In genomic region chr17:16353702-16354174, GRCh38 we compare ENCODE assay signal across 8 cellular contexts. TPM values are rescaled to one million over a fixed set of nuclear protein-coding genes. Genes with fewer than 3 reads are reported as not detected.
DNase-seq lines count a peak whose midpoint lies in the region; ATAC-seq and TF ChIP-seq lines count a peak whose summit lies in the region.

No MANE protein-coding gene starts in this region.

- WGBS in esophagus muscularis mucosa: 60% methylated on average over 22 of the region's 25 CpGs
- WGBS in trophoblast cell (ENCODE audit: extremely low coverage, insufficient coverage, insufficient read length): no CpG with 5 or more reads among the region's 25 CpGs

- peak overlapping the region; percentile 66 for H3K27ac ChIP-seq in DND-41 (ENCODE audit: low read length)
- H3K27ac ChIP-seq in OCI-LY7 (ENCODE audit: low read depth, low read length, poor library complexity, severe bottlenecking): peak overlapping the region; percentile 47
- H3K27ac ChIP-seq in esophagus muscularis mucosa (replicated peaks in 1 of 4): peak overlapping the region in 2 of 4 donors; percentile 37 to 61
- no peak overlapping the region for H3K27ac ChIP-seq in trophoblast cell (ENCODE audit: low read depth, low read length)

- H3K4ac ChIP-seq in trophoblast cell (ENCODE audit: low read depth, low read length): no peak overlapping the region

- CTCF ChIA-PET in OCI-LY7 (lab: Charles Lee; ENCODE audit: unreplicated experiment): no interaction called here

- POLR2A ChIA-PET in OCI-LY7 (lab: Charles Lee): no interaction called here

- no peaks in the 10 kb centered on the region for H3K9me2 ChIP-seq in OCI-LY7 (ENCODE audit: insufficient read depth, low read length)

- no peak; the same call in 2 of the 3 replicates for ATAC-seq in DND-41 (ENCODE audit: insufficient read depth, low read depth)
- no peak for ATAC-seq in HG03442 (IDR thresholded peaks at IDR 0.05; ENCODE audit: unreplicated experiment)

- H4K8ac ChIP-seq in trophoblast cell (ENCODE audit: low read depth, low read length): peak overlapping the region; percentile 69

- H4K91ac ChIP-seq in trophoblast cell (ENCODE audit: low read depth, low read length): no peak overlapping the region

- no peak overlapping the region for H3K23ac ChIP-seq in trophoblast cell (ENCODE audit: low read length)

- no peak overlapping the region for H3K18ac ChIP-seq in trophoblast cell (ENCODE audit: low read length)

- H3K27me3 ChIP-seq in DND-41 (ENCODE audit: insufficient read depth, low read length, poor library complexity): no peaks in the 10 kb centered on the region
- no peaks in the 10 kb centered on the region for H3K27me3 ChIP-seq in esophagus muscularis mucosa
- peaks cover 13% of the 10 kb centered on the region for H3K27me3 ChIP-seq in trophoblast cell (ENCODE audit: insufficient read depth, low read length)

- peaks cover 4% of the 10 kb centered on the region for H3K79me1 ChIP-seq in trophoblast cell (ENCODE audit: low read length)

- H3K4me2 ChIP-seq in DND-41 (ENCODE audit: insufficient read depth, low read length): peak overlapping the region; percentile 91
- H3K4me2 ChIP-seq in OCI-LY7 (ENCODE audit: low read length): peak overlapping the region; percentile 73
- H3K4me2 ChIP-seq in trophoblast cell (ENCODE audit: low read length): peak overlapping the region; percentile 86

- TF ChIP-seq CTCF in DND-41 (IDR thresholded peaks at IDR 0.05; ENCODE audit: borderline replicate concordance, extremely low read depth, low read length, poor library complexity, severe bottlenecking) (no peak), OCI-LY7 (conservative IDR thresholded peaks at IDR 0.05; ENCODE audit: low read length) (0 out of 2 replicates have a peak, but pooled peaks have one; percentile 8), esophagus muscularis mucosa (IDR thresholded peaks at IDR 0.05) (no peak)

- no peaks in the 10 kb centered on the region for H3K9me3 ChIP-seq in DND-41 (ENCODE audit: insufficient read depth, low read length, severe bottlenecking)
- no peaks in the 10 kb centered on the region for H3K9me3 ChIP-seq in OCI-LY7 (ENCODE audit: low read length)
- no peaks in the 10 kb centered on the region for H3K9me3 ChIP-seq in esophagus muscularis mucosa
- H3K9me3 ChIP-seq in trophoblast cell (ENCODE audit: insufficient read depth, low read depth, low read length): no peaks in the 10 kb centered on the region

- DNase-seq in DND-41 (no peak), OCI-LY7 (ENCODE audit: low spot score) (no peak), esophagus muscularis mucosa (ENCODE audit: extremely low spot score) (no peak), trophoblast cell (no peak), D341Med (ENCODE audit: low spot score) (no peak), NCI-H1694 treated with DMSO at 0.1 percent for 48 hours (lab: John Stamatoyannopoulos, UW) (no peak), NCI-H2171 treated with DMSO at 0.1 percent for 48 hours (lab: John Stamatoyannopoulos, UW) (no peak)

- intact Hi-C loops in OCI-LY7 (cut with micrococcal nuclease; ENCODE audit: unreplicated experiment) (loop anchor here (2.0 to 5.0 kb wide), 3 partner anchors 27 to 136 kb away; partner anchors contain the start of genes NCOR1, PIGL and UBB), esophagus muscularis mucosa (cut with DNase I) (loop anchor here (5.0 to 10.0 kb wide), 2 partner anchors 66 to 139 kb away; partner anchors contain the start of genes NCOR1 and PIGL)

- no peak overlapping the region for H2BK5ac ChIP-seq in trophoblast cell (ENCODE audit: low read depth, low read length, poor library complexity)

- peaks cover 17% of the 10 kb centered on the region for H3K36me3 ChIP-seq in DND-41 (ENCODE audit: insufficient read depth, low read length)
- H3K36me3 ChIP-seq in OCI-LY7 (ENCODE audit: insufficient read depth, low read length): peaks cover 13% of the 10 kb centered on the region
- peaks cover 0 to 10% (median 5%) of the 10 kb centered on the region in 4 donors for H3K36me3 ChIP-seq in esophagus muscularis mucosa
- peaks cover 2 to 4% of the 10 kb centered on the region in 2 experiments for H3K36me3 ChIP-seq in trophoblast cell (ENCODE audit: control insufficient read depth in 1 of 2, insufficient read depth in 2 of 2, low read length in 2 of 2)

- peaks cover 32% of the 10 kb centered on the region for H3K4me1 ChIP-seq in DND-41 (ENCODE audit: insufficient read depth, low read length)
- peaks cover 35% of the 10 kb centered on the region for H3K4me1 ChIP-seq in OCI-LY7 (ENCODE audit: insufficient read depth, low read length, poor library complexity, severe bottlenecking)
- peaks cover 9 to 24% (median 20%) of the 10 kb centered on the region in 4 donors for H3K4me1 ChIP-seq in esophagus muscularis mucosa
- H3K4me1 ChIP-seq in trophoblast cell (ENCODE audit: control insufficient read depth in 1 of 2, insufficient read depth in 2 of 2, low read length in 2 of 2): peaks cover 3 to 6% of the 10 kb centered on the region in 2 experiments

- no peak overlapping the region for H2AK5ac ChIP-seq in trophoblast cell (ENCODE audit: low read length)

- peaks cover 5% of the 10 kb centered on the region; the same call in 1 of the 2 replicates for H4K20me1 ChIP-seq in DND-41 (ENCODE audit: insufficient read depth, low read length)
- peaks cover 5% of the 10 kb centered on the region; the same call in 1 of the 2 replicates for H4K20me1 ChIP-seq in OCI-LY7 (ENCODE audit: insufficient read depth, low read length)

- no peak overlapping the region for H2BK12ac ChIP-seq in trophoblast cell (ENCODE audit: low read length)

- no peak overlapping the region for H2BK120ac ChIP-seq in trophoblast cell (ENCODE audit: insufficient read depth, low read length, poor library complexity)

- H3K79me2 ChIP-seq in DND-41 (ENCODE audit: insufficient read depth, low read length) (peaks cover 41% of the 10 kb centered on the region), OCI-LY7 (ENCODE audit: insufficient read depth, low read depth, low read length) (peaks cover 32% of the 10 kb centered on the region), trophoblast cell (ENCODE audit: control insufficient read depth, insufficient read depth, low read length, poor library complexity) (no peaks in the 10 kb centered on the region)

- no peak for TF ChIP-seq EP300 in esophagus muscularis mucosa (IDR thresholded peaks at IDR 0.05)

- H2AFZ ChIP-seq in DND-41 (ENCODE audit: low read depth, low read length) (peak overlapping the region; percentile 86), OCI-LY7 (ENCODE audit: low read length) (peak overlapping the region; percentile 96), trophoblast cell (ENCODE audit: insufficient read depth, low read length, poor library complexity) (peak overlapping the region; percentile 69)

- no peak overlapping the region for H3K14ac ChIP-seq in trophoblast cell (ENCODE audit: low read length)

- no peak overlapping the region for H4K12ac ChIP-seq in trophoblast cell (ENCODE audit: low read depth, low read length)

- H3K4me3 ChIP-seq in DND-41 (ENCODE audit: low read depth in 1 of 2, low read length in 2 of 2) (peak overlapping the region; percentile 26 to 90; a peak in 3 of 4 replicates), OCI-LY7 (ENCODE audit: low read depth, low read length, poor library complexity, severe bottlenecking) (peak overlapping the region; percentile 58), esophagus muscularis mucosa (peak overlapping the region; percentile 74 to 83 (median 76)), trophoblast cell (ENCODE audit: low read depth, low read length) (peak overlapping the region; percentile 38)

- no peak for TF ChIP-seq POLR2A in esophagus muscularis mucosa (IDR thresholded peaks at IDR 0.05; ENCODE audit: low read depth)

- peak overlapping the region; percentile 98 for H3K9ac ChIP-seq in DND-41 (ENCODE audit: low read depth, low read length)
- H3K9ac ChIP-seq in trophoblast cell (ENCODE audit: low read length): no peak overlapping the region

- BruUV-seq in OCI-LY7 (replicated peaks; lab: Mats Ljungman, UMichigan): no TSS peak

RNA-seq across cellular contexts. Expression of gene CENPV, which starts 0.5 kb away (rescaled TPM):
- total RNA-seq in OCI-LY7 (2014; rRNA removed; shearing (Covaris generic)): 71.9 and 77.3 TPM in 2 replicates
- 78.8 and 84.6 TPM in 2 replicates for total RNA-seq in OCI-LY7 (2022)
- 10 to 100 TPM in 2 of 4 donors, 1 to 10 TPM in 2; 4.2 to 10.9 (median 8.2) TPM for total RNA-seq in esophagus muscularis mucosa
- polyA plus RNA-seq in trophoblast cell (2013): 14.4 and 14.8 TPM in 2 replicates

RNA-seq across cellular contexts. Expression of gene UBB, which starts 27.2 kb away (rescaled TPM):
- total RNA-seq in OCI-LY7 (2014; rRNA removed; shearing (Covaris generic)): 2,854 and 2,972 TPM in 2 replicates
- 1,291 and 1,479 TPM in 2 replicates for total RNA-seq in OCI-LY7 (2022)
- 1,000 to 10,000 TPM in 2 of 4 donors, 100 to 1,000 TPM in 2; 713 to 1,130 (median 983) TPM for total RNA-seq in esophagus muscularis mucosa
- 2,269 and 2,298 TPM in 2 replicates for polyA plus RNA-seq in trophoblast cell (2013)

Comparison
In these comparisons a context has a peak if more than half of its experiments do, and no peak if none do; other contexts are left out.
1. RNA of gene CENPV, which starts 0.5 kb away (total RNA-seq): 71.9 to 84.6 TPM in OCI-LY7; 4.2 to 10.9 TPM in esophagus muscularis mucosa; every median in the first group is over 4 times any median in the second.
2. Peak in every context shown above with its lines, with median percentiles within 50 percentile points of each other: H2AFZ ChIP-seq, H3K4me2 ChIP-seq and H3K4me3 ChIP-seq.